22 cellular contexts compared by ENCODE assay signal in the genomic region with DNA sequence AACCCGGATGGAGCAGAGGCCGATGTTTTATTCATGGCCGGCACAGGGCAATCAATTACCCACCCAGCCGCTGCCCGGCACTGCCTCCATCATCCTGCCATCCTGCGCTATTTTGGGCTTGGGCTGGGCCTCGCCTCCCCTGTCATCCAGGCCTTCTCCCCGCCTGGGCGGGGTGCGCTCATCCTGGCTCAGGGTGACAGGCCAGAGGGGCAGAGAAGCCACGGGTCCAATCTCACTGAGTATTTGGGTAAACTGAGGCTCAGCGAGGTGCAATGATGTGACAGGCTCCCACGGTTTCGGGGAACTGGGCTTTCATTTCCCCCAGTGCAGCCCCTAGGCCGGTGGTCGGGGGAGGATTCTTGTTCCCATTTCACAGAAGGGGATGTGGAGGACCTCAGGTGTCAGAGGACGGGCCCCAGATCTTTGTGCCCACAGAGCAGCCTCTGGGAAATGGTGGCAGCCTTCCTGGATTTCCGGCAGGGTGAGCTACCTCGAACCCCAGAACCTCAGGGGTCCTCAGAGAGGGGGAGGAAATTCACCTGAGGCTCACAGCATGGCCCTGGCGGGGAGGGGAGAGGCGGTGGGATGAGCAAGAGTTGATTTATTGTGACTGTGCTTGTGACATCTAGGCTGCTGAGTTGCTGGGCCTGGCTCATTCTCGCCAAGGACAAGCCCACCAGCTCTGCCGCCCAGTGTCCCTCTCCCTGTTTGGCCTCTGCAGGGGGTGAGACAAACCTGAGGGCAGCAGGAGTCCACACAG. TPM values are rescaled to one million over a fixed set of nuclear protein-coding genes. Genes with fewer than 3 reads are reported as not detected.
DNase-seq lines count a peak whose midpoint lies in the region; ATAC-seq, FAIRE-seq and TF ChIP-seq lines count a peak whose summit lies in the region.
"Had no signal": no experiment of that assay in that cellular context is flagged by ENCODE, and none has a peak within 500 bp of the region (broad histone marks: within the 10 kb centered on the region; RNA-seq: fewer than 3 reads in every experiment).

No MANE protein-coding gene starts in this region.

- no peak for TF ChIP-seq POLR2A in GM12878 (IDR thresholded peaks at IDR 0.05; ENCODE audit: low read depth, low read length)
- TF ChIP-seq POLR2A in transverse colon (IDR thresholded peaks at IDR 0.05), result no peak

- H4K20me1 ChIP-seq in GM12878 (ENCODE audit: control insufficient read depth, insufficient read depth), result no peaks in the 10 kb centered on the region

- H3K18ac ChIP-seq in neuronal stem cell (ENCODE audit: low read length), result peak overlapping the region; percentile 77

- no peak overlapping the region for H2BK5ac ChIP-seq in neuronal stem cell (ENCODE audit: low read length)

- H3K4me1 Mint-ChIP-seq in T-helper 2 cell treated with Interferon-gamma antibody and Interleukin-4, amounts not matched to agents 5 μg/mL and 100 μg/mL, for 36 hours (ENCODE audit: low read depth), result peaks cover 2% of the 10 kb centered on the region

- no peak overlapping the region for H3K27ac ChIP-seq in HEK293 (ENCODE audit: extremely low read depth, low read depth, low read length)
- no peak overlapping the region for H3K27ac ChIP-seq in GM12878 (ENCODE audit: control insufficient read depth, insufficient read depth)
- no peak overlapping the region for H3K27ac ChIP-seq in neuronal stem cell (replicated peaks; ENCODE audit: low read length)
- H3K27ac ChIP-seq in transverse colon, result no peak overlapping the region
- H3K27ac ChIP-seq: C4-2B, RWPE1, SJSA1 had no signal

- H2AFZ ChIP-seq in GM12878 (ENCODE audit: control insufficient read depth, low read depth, low read length) (no peak overlapping the region), neuronal stem cell (ENCODE audit: low read length) (no peak overlapping the region)

- TF ChIP-seq EP300 in GM12878 (IDR thresholded peaks at IDR 0.05; ENCODE audit: borderline replicate concordance in 1 of 2, control insufficient read depth in 1 of 2, low read depth in 2 of 2, low read length in 2 of 2) (no peak), transverse colon (IDR thresholded peaks at IDR 0.05; ENCODE audit: low read depth) (no peak)

- no peaks in the 10 kb centered on the region for H3K79me1 ChIP-seq in neuronal stem cell (ENCODE audit: low read depth, low read length)

- no peak overlapping the region for H2BK120ac ChIP-seq in neuronal stem cell (ENCODE audit: low read depth, low read length)

- no peak overlapping the region for H3K4me3 Mint-ChIP-seq in T-helper 2 cell treated with Interferon-gamma antibody and Interleukin-4, amounts not matched to agents 5 μg/mL and 100 μg/mL, for 36 hours
- H3K4me3 Mint-ChIP-seq: HFFc6, IgD-negative memory B cell had no signal

- H3K4me2 ChIP-seq in GM12878 (ENCODE audit: control insufficient read depth, insufficient read depth), result no peak overlapping the region
- H3K4me2 ChIP-seq in neuronal stem cell (ENCODE audit: insufficient read depth, low read length, poor library complexity, severe bottlenecking), result no peak overlapping the region

- no peak overlapping the region for H2BK15ac ChIP-seq in neuronal stem cell (ENCODE audit: low read length)

- no peaks in the 10 kb centered on the region for H3K27me3 Mint-ChIP-seq in T-helper 2 cell treated with Interferon-gamma antibody and Interleukin-4, amounts not matched to agents 5 μg/mL and 100 μg/mL, for 36 hours (ENCODE audit: low read depth)

- no peaks in the 10 kb centered on the region for H3K36me3 ChIP-seq in HEK293 (ENCODE audit: control insufficient read depth in 2 of 2, insufficient read depth in 1 of 2, low read length in 2 of 2)
- H3K36me3 ChIP-seq in GM12878 (ENCODE audit: control insufficient read depth in 2 of 2, insufficient read depth in 2 of 2, low read length in 1 of 2), result no peaks in the 10 kb centered on the region
- H3K36me3 ChIP-seq in neuronal stem cell (replicated peaks in 1 of 2; ENCODE audit: control insufficient read depth in 2 of 2, insufficient read depth in 2 of 2, low read length in 2 of 2), result no peaks in the 10 kb centered on the region
- no peaks in the 10 kb centered on the region for H3K36me3 ChIP-seq in transverse colon
- H3K36me3 ChIP-seq: SJSA1 had no signal

- H3K36me3 Mint-ChIP-seq in T-helper 2 cell treated with Interferon-gamma antibody and Interleukin-4, amounts not matched to agents 5 μg/mL and 100 μg/mL, for 36 hours (ENCODE audit: low read depth), result no peaks in the 10 kb centered on the region
- H3K36me3 Mint-ChIP-seq: IgD-negative memory B cell had no signal

- no peak overlapping the region for H3K27ac Mint-ChIP-seq in T-helper 2 cell treated with Interferon-gamma antibody and Interleukin-4, amounts not matched to agents 5 μg/mL and 100 μg/mL, for 36 hours
- H3K27ac Mint-ChIP-seq: HFFc6 had no signal

- no peak for FAIRE-seq in GM12878 (lab: Jason Lieb, UNC)
- FAIRE-seq: D721Med, GM12892, H54 had no signal

- no peak overlapping the region for H2BK12ac ChIP-seq in neuronal stem cell (ENCODE audit: low read length)

- in situ Hi-C loops in GM12878 (cut with MboI), result no loop called here
- in situ Hi-C loops in transverse colon (cut with MboI; ENCODE audit: low pct_ligation_motif_present in 1 of 4, low pct_unique_long_range_greater_than_20kb in 1 of 4, low sequenced_read_pairs in 3 of 4), result no loop called here

- CTCF ChIA-PET in HEK293 (lab: Yijun Ruan, JAX), result no interaction called here
- CTCF ChIA-PET in GM12878 (lab: Yijun Ruan, JAX), result no interaction called here

- POLR2A ChIA-PET in HEK293 (lab: Yijun Ruan, JAX) (no interaction called here), GM12878 (lab: Charles Lee) (no interaction called here)

- no peak overlapping the region for H3K14ac ChIP-seq in neuronal stem cell (ENCODE audit: low read length)

- peaks cover 3% of the 10 kb centered on the region for H3K9me3 Mint-ChIP-seq in T-helper 2 cell treated with Interferon-gamma antibody and Interleukin-4, amounts not matched to agents 5 μg/mL and 100 μg/mL, for 36 hours
- H3K9me3 Mint-ChIP-seq: HFFc6, IgD-negative memory B cell had no signal

- WGBS in GM12878 (ENCODE audit: insufficient coverage, insufficient replicate concordance, low lambda C conversion rate, missing lambda C conversion rate), result 44% methylated on average over 23 of the region's 23 CpGs
- no CpG with 5 or more reads among the region's 23 CpGs for WGBS in neuronal stem cell (ENCODE audit: extremely low coverage in 2 of 2, insufficient read length in 2 of 2, insufficient replicate concordance in 1 of 2), 2 donors
- WGBS in transverse colon (ENCODE audit: low coverage in 1 of 2), 2 donors, result 91 to 100% methylated on average over 2 to 20 of the region's 23 CpGs

- no peak for TF ChIP-seq CTCF in HEK293 (tag by site-specific recombination; IDR thresholded peaks at IDR 0.05)
- no peak for TF ChIP-seq CTCF in GM12878 (IDR thresholded peaks at IDR 0.05 in 2 of 3, conservative IDR thresholded peaks at IDR 0.05 in 1 of 3; ENCODE audit: control insufficient read depth in 2 of 3, extremely low read depth in 1 of 3, insufficient read depth in 1 of 3, low read depth in 3 of 3, low read length in 3 of 3)
- no peak for TF ChIP-seq CTCF in transverse colon (IDR thresholded peaks at IDR 0.05)

- no peak for ATAC-seq in GM12878
- ATAC-seq in HG02885 (IDR thresholded peaks at IDR 0.05; ENCODE audit: poor library complexity, unreplicated experiment), result no peak
- ATAC-seq: PC-3 had no signal

- DNase-seq in GM12878 (ENCODE audit: low read depth, low spot score) (no peak), neuronal stem cell (ENCODE audit: low spot score) (no peak), transverse colon (peak; percentile 5)
- DNase-seq in T-helper 2 cell treated with Interferon-gamma antibody and Interleukin-4, amounts not matched to agents 5 μg/mL and 100 μg/mL, for 36 hours (ENCODE audit: low spot score), result no peak
- no peak for DNase-seq in activated CD4-positive, CD25-positive, alpha-beta regulatory T cell treated with anti-CD3 and anti-CD28 coated beads, Interleukin-2, amount 50 U/mL, for 72 hours
- DNase-seq: HFFc6, MM.1S, NCI-H1092, NCI-H1436 treated with DMSO at 0.1 percent for 48 hours, NCI-H2029, NCI-H345, NCI-H526, PC-3 had no signal

- no peak overlapping the region for H4K8ac ChIP-seq in neuronal stem cell (ENCODE audit: low read depth, low read length)

- H3K27me3 ChIP-seq in GM12878 (replicated peaks in 1 of 2; ENCODE audit: control insufficient read depth in 2 of 2, insufficient read depth in 2 of 2, low read length in 1 of 2) (no peaks in the 10 kb centered on the region; a peak in 2 of 4 replicates), neuronal stem cell (ENCODE audit: control insufficient read depth in 3 of 3, insufficient read depth in 3 of 3, low read depth in 1 of 3, low read length in 3 of 3) (no peaks in the 10 kb centered on the region), transverse colon (no peaks in the 10 kb centered on the region)
- H3K27me3 ChIP-seq: SJSA1 had no signal

- H3K9me3 ChIP-seq in HEK293 (ENCODE audit: control insufficient read depth, insufficient read depth, low read depth, low read length), result no peaks in the 10 kb centered on the region
- no peaks in the 10 kb centered on the region for H3K9me3 ChIP-seq in GM12878 (replicated peaks; ENCODE audit: control insufficient read depth, insufficient read depth, low read length)
- H3K9me3 ChIP-seq in neuronal stem cell (replicated peaks in 1 of 2; ENCODE audit: control insufficient read depth in 2 of 2, insufficient read depth in 1 of 2, low read depth in 1 of 2, low read length in 2 of 2), result no peaks in the 10 kb centered on the region
- H3K9me3 ChIP-seq in transverse colon, result no peaks in the 10 kb centered on the region
- H3K9me3 ChIP-seq: SJSA1 had no signal

- BruUV-seq in GM12878 (replicated peaks; lab: Mats Ljungman, UMichigan), result no TSS peak

- H3K9ac ChIP-seq in GM12878 (ENCODE audit: control insufficient read depth, insufficient read depth, low read length) (no peak overlapping the region), neuronal stem cell (ENCODE audit: low read depth, low read length, poor library complexity) (no peak overlapping the region)

- intact Hi-C loops in GM12878 (cut with micrococcal nuclease; ENCODE audit: unreplicated experiment) (no loop called here), transverse colon (cut with DNase I; ENCODE audit: low total_unique reads) (no loop called here)

- SMC1A ChIA-PET in GM12878 (lab: Charles Lee; ENCODE audit: uncharacterized antibody, unreplicated experiment), result no interaction called here

- H3K4me1 ChIP-seq in HEK293 (ENCODE audit: control insufficient read depth, insufficient read depth, low read length), result no peaks in the 10 kb centered on the region
- no peaks in the 10 kb centered on the region; the same call in 1 of the 2 replicates for H3K4me1 ChIP-seq in GM12878 (ENCODE audit: control insufficient read depth, insufficient read depth, low read length)
- H3K4me1 ChIP-seq in neuronal stem cell (ENCODE audit: control insufficient read depth in 2 of 2, insufficient read depth in 1 of 2, low read depth in 1 of 2, low read length in 2 of 2), result peaks cover 6 to 17% of the 10 kb centered on the region in 2 donors
- no peaks in the 10 kb centered on the region for H3K4me1 ChIP-seq in transverse colon
- H3K4me1 ChIP-seq: SJSA1 had no signal

- H2AK5ac ChIP-seq in neuronal stem cell (ENCODE audit: low read depth, low read length), result peak overlapping the region; percentile 36

- H3K79me2 ChIP-seq in GM12878 (ENCODE audit: control insufficient read depth, insufficient read depth, low read length), result no peaks in the 10 kb centered on the region

- RAD21 ChIA-PET in GM12878 (lab: Charles Lee; ENCODE audit: unreplicated experiment), result no interaction called here

- no peak overlapping the region for H3K4me3 ChIP-seq in HEK293 (ENCODE audit: low read depth, low read length)
- H3K4me3 ChIP-seq in GM12878, result no peak overlapping the region
- no peak overlapping the region for H3K4me3 ChIP-seq in neuronal stem cell (ENCODE audit: low read length in 2 of 2)
- no peak overlapping the region for H3K4me3 ChIP-seq in transverse colon
- H3K4me3 ChIP-seq: SJSA1 had no signal

- peak overlapping the region; percentile 29 for H3K23ac ChIP-seq in neuronal stem cell (ENCODE audit: low read depth, low read length, poor library complexity)

- H3K4ac ChIP-seq in neuronal stem cell (ENCODE audit: low read length), result no peak overlapping the region

- H4K91ac ChIP-seq in neuronal stem cell (ENCODE audit: low read depth, low read length, poor library complexity), result no peak overlapping the region

- no peak for TF ChIP-seq RAD21 in GM12878 (IDR thresholded peaks at IDR 0.05; ENCODE audit: insufficient read depth, low read depth, low read length)

RNA-seq across cellular contexts. Expression of gene KCNJ12, which starts 23.8 kb away (rescaled TPM):
- not detected in 2 replicates for total RNA-seq in GM12878 (2013; cell fraction: nucleolus; rRNA removed)
- total RNA-seq in GM12878 (2014; rRNA removed), result 0.11 and 0.17 TPM in 2 replicates
- 0.05 and 0.09 TPM in 2 replicates for total RNA-seq in GM12878 (2014; rRNA removed; fragmentation: Illumina TruSeq; extraction: Trizol)
- 0.21 and 0.32 TPM in 2 replicates for total RNA-seq in GM12878 (2021)
- polyA plus RNA-seq in GM12878 (2011; ENCODE audit: low read depth), result not detected
- polyA plus RNA-seq in GM12878 (2011; rRNA removed), result 0.05 TPM in 1 of 2 replicates, not detected in the other
- 0.06 and 0.08 TPM in 2 replicates for polyA plus RNA-seq in GM12878 (2011; cell fraction: cytosol; rRNA removed)
- polyA plus RNA-seq in GM12878 (2011; cell fraction: nucleus; rRNA removed), result 0.12 and 0.15 TPM in 2 replicates
- 0.06 TPM in 1 of 2 replicates, not detected in the other for polyA plus RNA-seq in GM12878 (2012)
- polyA plus RNA-seq in GM12878 (2014; fragmentation: Illumina TruSeq; extraction: Trizol), result 0.03 and 0.04 TPM in 2 replicates
- polyA plus RNA-seq in GM12878 (2014; fragmentation: Nextera tagmentation; extraction: Ambion mirVana), result not detected
- 0.13 and 0.15 TPM in 2 replicates for polyA plus RNA-seq in GM12878 (2014; rRNA removed)
- polyA plus RNA-seq in GM12878 (2016; fragmentation: Nextera tagmentation; extraction: Ambion mirVana), result under 1 TPM in 1 of 2 experiments, not detected in 1; 0.07 TPM
- 0.31 TPM in 1 of 2 replicates, not detected in the other for polyA minus RNA-seq in GM12878 (2011; rRNA and poly(A)+ RNA removed)
- 0.21 and 0.27 TPM in 2 replicates for polyA minus RNA-seq in GM12878 (2011; cell fraction: cytosol; rRNA and poly(A)+ RNA removed)
- polyA minus RNA-seq in GM12878 (2011; cell fraction: nucleus; rRNA and poly(A)+ RNA removed), result 0.19 TPM in 1 of 2 replicates, not detected in the other
- 0.78 TPM for polyA plus RNA-seq in neuronal stem cell (2013, experiment 1 of 2)
- 0.89 TPM for polyA plus RNA-seq in neuronal stem cell (2013, experiment 2 of 2)
- total RNA-seq in transverse colon, result 1 to 10 TPM; 1.1 to 2.5 (median 2.3) TPM
- total RNA-seq: HFFc6, SJSA1 had no signal
- polyA plus RNA-seq: IgD-negative memory B cell had no signal

Comparison
In these comparisons a context has a peak if more than half of its experiments do, and no peak if none do; other contexts are left out.
1. Of the 9 proteins assayed by ChIP-seq in both HEK293 and GM12878: peak only in HEK293: none; only in GM12878: PBX3; in both: none; in neither: 8.